In genomic region chr13:46097015-46097414, GRCh38 we compare ENCODE assay signal across 22 cellular contexts. TPM values are rescaled to one million over a fixed set of nuclear protein-coding genes. Genes with fewer than 3 reads are reported as not detected.
DNase-seq lines count a peak whose midpoint lies in the region; ATAC-seq and TF ChIP-seq lines count a peak whose summit lies in the region.
"Had no signal": no experiment of that assay in that cellular context is flagged by ENCODE, and none has a peak within 500 bp of the region (broad histone marks: within the 10 kb centered on the region; RNA-seq: fewer than 3 reads in every experiment).

No MANE protein-coding gene starts in this region.

- H3K4me3 Mint-ChIP-seq in CD14-positive monocyte, result no peak overlapping the region
- no peak overlapping the region for H3K4me3 Mint-ChIP-seq in progenitor cell of endocrine pancreas (ENCODE audit: low read depth)
- H3K4me3 Mint-ChIP-seq: activated B cell treated with CpG ODN at 0.5 μM for 24 hours; endodermal cell; stimulated activated naive CD8-positive, alpha-beta T cell treated with anti-CD3 and anti-CD28 coated beads, Interleukin-15, amount 100 ng/mL, for 72 hours; T-helper 1 cell treated with Interleukin-12 subunit alpha and Interleukin-12 subunit beta and Interleukin-4 antibody, amounts not matched to agents 30 μg/mL and 1 μg/mL, for 36 hours had no signal

- no peaks in the 10 kb centered on the region for H3K27me3 ChIP-seq in body of pancreas
- H3K27me3 ChIP-seq: vagina had no signal

- H3K4me1 Mint-ChIP-seq in CD14-positive monocyte (peaks cover 30% of the 10 kb centered on the region), progenitor cell of endocrine pancreas (ENCODE audit: low read depth) (peaks cover 5% of the 10 kb centered on the region)
- H3K4me1 Mint-ChIP-seq: endodermal cell; stimulated activated naive CD8-positive, alpha-beta T cell treated with anti-CD3 and anti-CD28 coated beads, Interleukin-15, amount 100 ng/mL, for 72 hours had no signal

- 60 to 68% methylated on average over 3 of the region's 3 CpGs for WGBS in body of pancreas, 2 donors

- no peak overlapping the region for H3K4me3 ChIP-seq in body of pancreas
- H3K4me3 ChIP-seq: GM23248, vagina had no signal

- no peaks in the 10 kb centered on the region for H3K9me3 ChIP-seq in body of pancreas
- H3K9me3 ChIP-seq: Caco-2, vagina had no signal

- intact Hi-C loops in body of pancreas (cut with DNase I) (no loop called here), CD14-positive monocyte (cut with micrococcal nuclease) (no loop called here)

- DNase-seq in COR-L47 (lab: John Stamatoyannopoulos, UW) (peak; percentile 37), NCI-H2029 treated with DMSO at 0.1 percent for 48 hours (lab: John Stamatoyannopoulos, UW) (peak; percentile 27), body of pancreas (peak in 3 of 4 donors; percentile 25 to 54 (median 44)), myocyte (ENCODE audit: low read depth) (peak; percentile 53), CD14-positive monocyte (ENCODE audit: low spot score) (no peak), CD1c-positive myeloid dendritic cell (ENCODE audit: extremely low spot score) (no peak), progenitor cell of endocrine pancreas (ENCODE audit: low spot score, unreplicated experiment) (no peak)
- DNase-seq: activated B cell treated with CpG ODN at 0.5 μM for 24 hours; Caco-2; cerebellar nuclear complex; endodermal cell; GM23248; left ventricle myocardium superior; naive B cell; NCI-H1105 treated with DMSO at 0.1 percent for 48 hours; NCI-H526 treated with DMSO at 0.1 percent for 48 hours; stimulated activated naive CD8-positive, alpha-beta T cell treated with anti-CD3 and anti-CD28 coated beads, Interleukin-15, amount 100 ng/mL, for 72 hours had no signal

- TF ChIP-seq POLR2A in body of pancreas (IDR thresholded peaks at IDR 0.05), result no peak

- H3K27ac Mint-ChIP-seq in CD14-positive monocyte, result no peak overlapping the region
- no peak overlapping the region for H3K27ac Mint-ChIP-seq in progenitor cell of endocrine pancreas
- H3K27ac Mint-ChIP-seq: activated B cell treated with CpG ODN at 0.5 μM for 24 hours; activated T-helper 2 cell treated with anti-CD3 and anti-CD28 coated beads, Interferon-gamma antibody, Interleukin-2, Interleukin-4, amounts not matched to agents 10 μg/mL and 5 μg/mL and 100 μg/mL, durations not matched to agents 14 hours and 24 hours and 36 hours; endodermal cell; IgD-negative memory B cell; naive B cell; T-helper 1 cell treated with Interleukin-12 subunit alpha and Interleukin-12 subunit beta and Interleukin-4 antibody, amounts not matched to agents 30 μg/mL and 1 μg/mL, for 36 hours had no signal

- peaks cover 0 to 1% (median 0%) of the 10 kb centered on the region in 3 donors for H3K27me3 Mint-ChIP-seq in CD14-positive monocyte (ENCODE audit: low read depth in 3 of 3)
- H3K27me3 Mint-ChIP-seq in progenitor cell of endocrine pancreas, result no peaks in the 10 kb centered on the region
- H3K27me3 Mint-ChIP-seq: stimulated activated naive CD8-positive, alpha-beta T cell treated with anti-CD3 and anti-CD28 coated beads, Interleukin-15, amount 100 ng/mL, for 72 hours had no signal

- H3K36me3 Mint-ChIP-seq in CD14-positive monocyte (no peaks in the 10 kb centered on the region), progenitor cell of endocrine pancreas (ENCODE audit: insufficient read depth) (no peaks in the 10 kb centered on the region)
- H3K36me3 Mint-ChIP-seq: IgD-negative memory B cell, naive B cell had no signal

- no peak for TF ChIP-seq CTCF in body of pancreas (IDR thresholded peaks at IDR 0.05)
- no peak for TF ChIP-seq CTCF in CD14-positive monocyte (IDR thresholded peaks at IDR 0.05)
- no peak for TF ChIP-seq CTCF in progenitor cell of endocrine pancreas (IDR thresholded peaks at IDR 0.05; ENCODE audit: unreplicated experiment)

- H3K36me3 ChIP-seq in body of pancreas (replicated peaks in 1 of 2; ENCODE audit: insufficient read depth in 1 of 2, low read depth in 2 of 2), result no peaks in the 10 kb centered on the region
- H3K36me3 ChIP-seq: vagina had no signal

- H3K9me3 Mint-ChIP-seq in CD14-positive monocyte, result peaks cover 0 to 3% (median 0%) of the 10 kb centered on the region in 7 donors
- H3K9me3 Mint-ChIP-seq in progenitor cell of endocrine pancreas (ENCODE audit: low read depth), result no peaks in the 10 kb centered on the region
- H3K9me3 Mint-ChIP-seq: activated B cell treated with CpG ODN at 0.5 μM for 24 hours; activated T-helper 2 cell treated with anti-CD3 and anti-CD28 coated beads, Interferon-gamma antibody, Interleukin-2, Interleukin-4, amounts not matched to agents 10 μg/mL and 5 μg/mL and 100 μg/mL, durations not matched to agents 14 hours and 24 hours and 36 hours; endodermal cell; stimulated activated naive CD8-positive, alpha-beta T cell treated with anti-CD3 and anti-CD28 coated beads, Interleukin-15, amount 100 ng/mL, for 72 hours; T-helper 1 cell treated with Interleukin-12 subunit alpha and Interleukin-12 subunit beta and Interleukin-4 antibody, amounts not matched to agents 30 μg/mL and 1 μg/mL, for 36 hours had no signal

- ATAC-seq in body of pancreas (peak; percentile 42), GM21515 (IDR thresholded peaks at IDR 0.05; ENCODE audit: unreplicated experiment) (no peak)
- ATAC-seq: left ventricle myocardium superior; stimulated activated naive CD8-positive, alpha-beta T cell treated with anti-CD3 and anti-CD28 coated beads, Interleukin-15, amount 100 ng/mL, for 72 hours had no signal

- peaks cover 8% of the 10 kb centered on the region for H3K4me1 ChIP-seq in body of pancreas
- H3K4me1 ChIP-seq: Caco-2, vagina had no signal

- peak overlapping the region in 1 of 4 donors; percentile 11 for H3K27ac ChIP-seq in body of pancreas
- H3K27ac ChIP-seq: GM23248, vagina had no signal

RNA-seq across cellular contexts. Expression of gene CPB2, which starts 7.8 kb away (rescaled TPM):
- total RNA-seq in body of pancreas (1 to 10 TPM in 1 of 2 donors, not detected in 1; 1.8 TPM), myocyte (not detected in 2 replicates), progenitor cell of endocrine pancreas (not detected in 2 replicates)
- polyA plus RNA-seq in myocyte (2012), result not detected
- polyA plus RNA-seq in CD14-positive monocyte, result under 1 TPM; 0.15 to 0.18 TPM
- total RNA-seq: activated B cell treated with CpG ODN at 0.5 μM for 24 hours; activated T-helper 2 cell treated with anti-CD3 and anti-CD28 coated beads, Interferon-gamma antibody, Interleukin-2, Interleukin-4, amounts not matched to agents 10 μg/mL and 5 μg/mL and 100 μg/mL, durations not matched to agents 14 hours and 24 hours and 36 hours; endodermal cell; GM23248; left ventricle myocardium superior; vagina had no signal

RNA-seq across cellular contexts. Expression of gene ZC3H13, which starts 44.5 kb away (rescaled TPM):
- total RNA-seq in body of pancreas (10 to 100 TPM; 12.7 to 31.0 TPM), myocyte (13.1 and 15.2 TPM in 2 replicates), progenitor cell of endocrine pancreas (61.4 and 65.9 TPM in 2 replicates)
- 12.9 TPM for polyA plus RNA-seq in myocyte (2012)
- polyA plus RNA-seq in CD14-positive monocyte, result 10 to 100 TPM in 1 of 2 donors, 1 to 10 TPM in 1; 9.7 to 22.2 TPM

Comparison
In these comparisons a context has a peak if more than half of its experiments do, and no peak if none do; other contexts are left out.
1. DNase-seq: peak in COR-L47 (single experiment), NCI-H2029 treated with DMSO at 0.1 percent for 48 hours (single experiment), body of pancreas (3 of 4) and myocyte (single experiment); none in CD14-positive monocyte (single experiment), CD1c-positive myeloid dendritic cell (single experiment) and progenitor cell of endocrine pancreas (single experiment).